8 cellular contexts compared by ENCODE assay signal in the genomic region with DNA sequence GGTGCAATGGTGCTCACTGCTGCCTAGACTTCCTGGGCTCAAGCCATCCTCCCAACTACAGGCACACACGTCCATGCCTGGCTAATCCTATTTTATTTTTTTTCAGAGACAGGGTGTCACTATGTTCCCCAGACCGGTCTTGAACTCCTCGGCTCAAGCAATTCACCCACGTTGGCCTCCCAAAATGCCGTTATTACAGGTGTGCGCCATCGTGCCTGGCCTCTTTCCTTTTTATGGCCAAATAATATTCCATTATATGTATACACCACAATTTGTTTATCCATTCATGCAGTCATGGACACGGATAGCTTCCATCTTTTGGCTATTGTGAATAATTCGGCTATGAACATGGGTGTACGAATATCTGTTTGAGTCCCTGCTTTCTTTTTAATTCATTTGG. TPM values are rescaled to one million over a fixed set of nuclear protein-coding genes. Genes with fewer than 3 reads are reported as not detected.
DNase-seq lines count a peak whose midpoint lies in the region; ATAC-seq and TF ChIP-seq lines count a peak whose summit lies in the region.

No MANE protein-coding gene starts in this region.

- H3K27me3 ChIP-seq in gastrocnemius medialis = no peaks in the 10 kb centered on the region

- H3K4me3 Mint-ChIP-seq in T-helper 1 cell treated with Interleukin-12 subunit alpha and Interleukin-12 subunit beta and Interleukin-4 antibody, amounts not matched to agents 30 μg/mL and 1 μg/mL, for 36 hours = peak overlapping the region; percentile 87

- no peak for ATAC-seq in gastrocnemius medialis
- ATAC-seq in HG02981 (IDR thresholded peaks at IDR 0.05; ENCODE audit: unreplicated experiment) = no peak

- in situ Hi-C loops in gastrocnemius medialis (cut with MboI; ENCODE audit: low sequenced_read_pairs in 4 of 4) = no loop called here

- POLR2A ChIA-PET in RWPE1 (lab: Yijun Ruan, JAX; ENCODE audit: low non-redundant PET) = no interaction called here

- CTCF ChIA-PET in RWPE1 (lab: Yijun Ruan, JAX) = no interaction called here

- intact Hi-C loops in gastrocnemius medialis (cut with DNase I; ENCODE audit: low total_unique reads) = loop anchor here (5.0 kb wide), 2 partner anchors 126 to 216 kb away; a partner anchor contains a TSS

- H3K4me3 ChIP-seq in fibroblast of mammary gland (ENCODE audit: control insufficient read depth, low read depth, low read length) (peak overlapping the region; percentile 82), gastrocnemius medialis (peak overlapping the region in 2 of 4 donors; percentile 96 to 97), foreskin fibroblast (ENCODE audit: low read depth in 1 of 2, low read length in 2 of 2) (no peak overlapping the region)

- peaks cover 19% of the 10 kb centered on the region for H3K4me1 Mint-ChIP-seq in T-helper 1 cell treated with Interleukin-12 subunit alpha and Interleukin-12 subunit beta and Interleukin-4 antibody, amounts not matched to agents 30 μg/mL and 1 μg/mL, for 36 hours (ENCODE audit: low read depth)

- no peaks in the 10 kb centered on the region for H3K9me3 Mint-ChIP-seq in T-helper 1 cell treated with Interleukin-12 subunit alpha and Interleukin-12 subunit beta and Interleukin-4 antibody, amounts not matched to agents 30 μg/mL and 1 μg/mL, for 36 hours

- H3K27ac Mint-ChIP-seq in T-helper 1 cell treated with Interleukin-12 subunit alpha and Interleukin-12 subunit beta and Interleukin-4 antibody, amounts not matched to agents 30 μg/mL and 1 μg/mL, for 36 hours = peak overlapping the region; percentile 91

- no peak for TF ChIP-seq CTCF in RWPE1 (conservative IDR thresholded peaks at IDR 0.05; ENCODE audit: low read depth)
- no peak for TF ChIP-seq CTCF in fibroblast of mammary gland (conservative IDR thresholded peaks at IDR 0.05; ENCODE audit: control insufficient read depth, insufficient read depth, low read depth, low read length)
- no peak for TF ChIP-seq CTCF in gastrocnemius medialis (IDR thresholded peaks at IDR 0.05 in 4 of 5, conservative IDR thresholded peaks at IDR 0.05 in 1 of 5)
- TF ChIP-seq CTCF in foreskin fibroblast (IDR thresholded peaks at IDR 0.05; ENCODE audit: low read depth, low read length) = no peak

- H3K4me1 ChIP-seq in gastrocnemius medialis = peaks cover 12 to 16% of the 10 kb centered on the region in 2 donors

- no peaks in the 10 kb centered on the region for H3K36me3 Mint-ChIP-seq in T-helper 1 cell treated with Interleukin-12 subunit alpha and Interleukin-12 subunit beta and Interleukin-4 antibody, amounts not matched to agents 30 μg/mL and 1 μg/mL, for 36 hours (ENCODE audit: low read depth)

- no peak for TF ChIP-seq POLR2A in gastrocnemius medialis (IDR thresholded peaks at IDR 0.05)

- H3K27ac ChIP-seq in RWPE1 (peak overlapping the region; percentile 70; the same call in 1 of the 2 replicates), gastrocnemius medialis (peak overlapping the region; percentile 80 to 89 (median 84))

- no peaks in the 10 kb centered on the region for H3K9me3 ChIP-seq in gastrocnemius medialis

- H3K36me3 ChIP-seq in gastrocnemius medialis = peaks cover 0 to 5% of the 10 kb centered on the region in 2 donors

- no peak for DNase-seq in T-helper 1 cell
- no peak for DNase-seq in RWPE1 (ENCODE audit: low spot score)
- DNase-seq in fibroblast of mammary gland (ENCODE audit: low read depth) = no peak
- no peak for DNase-seq in gastrocnemius medialis
- DNase-seq in foreskin fibroblast = no peak
- no peak for DNase-seq in RPMI8226

- no peaks in the 10 kb centered on the region for H3K27me3 Mint-ChIP-seq in T-helper 1 cell treated with Interleukin-12 subunit alpha and Interleukin-12 subunit beta and Interleukin-4 antibody, amounts not matched to agents 30 μg/mL and 1 μg/mL, for 36 hours (ENCODE audit: low read depth)

RNA-seq across cellular contexts. Expression of a gene that starts 1.0 kb away (rescaled TPM):
- total RNA-seq in gastrocnemius medialis = 10 to 100 TPM; 16.4 to 25.6 (median 22.4) TPM

RNA-seq across cellular contexts. Expression of a gene that starts 5.7 kb away (rescaled TPM):
- total RNA-seq in gastrocnemius medialis = 1 to 10 TPM in 1 of 4 donors, under 1 TPM in 1, not detected in 2; 0.72 to 2.1 TPM

RNA-seq across cellular contexts. Expression of a gene that starts 22.9 kb away (rescaled TPM):
- 1 to 10 TPM in 2 of 4 donors, under 1 TPM in 2; 0.66 to 3.1 (median 1.5) TPM for total RNA-seq in gastrocnemius medialis

RNA-seq across cellular contexts. Expression of a gene that starts 58.8 kb away (rescaled TPM):
- total RNA-seq in gastrocnemius medialis = 10 to 100 TPM in 3 of 4 donors, 1 to 10 TPM in 1; 3.5 to 20.4 (median 12.7) TPM
